Comparison of ENCODE assay signal across 8 cellular contexts in the genomic region with DNA sequence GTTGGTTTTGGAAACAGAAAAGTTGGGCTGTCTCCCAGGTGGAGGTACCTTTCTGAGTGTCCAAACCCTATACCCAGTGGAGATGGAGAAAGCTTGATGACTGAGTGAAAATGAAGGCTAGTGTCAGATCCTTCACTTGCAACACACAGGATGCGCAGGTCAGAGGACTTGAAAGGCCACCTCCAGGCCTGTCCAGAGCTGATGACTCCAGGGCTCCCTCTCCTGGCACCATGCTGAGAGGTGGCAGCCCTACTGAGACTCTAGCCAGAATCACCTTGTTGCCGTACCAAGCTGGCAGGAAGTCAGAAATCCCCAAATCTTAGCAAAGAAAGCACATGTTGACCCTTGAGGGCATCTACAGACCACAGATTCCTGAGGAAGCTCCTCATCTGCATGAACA. TPM values are rescaled to one million over a fixed set of nuclear protein-coding genes. Genes with fewer than 3 reads are reported as not detected.
DNase-seq lines count a peak whose midpoint lies in the region; ATAC-seq and TF ChIP-seq lines count a peak whose summit lies in the region.

No MANE protein-coding gene starts in this region.

- POLR2A ChIA-PET in PC-9 (lab: Charles Lee; ENCODE audit: unreplicated experiment) = no interaction called here

- H2AFZ ChIP-seq in PC-9 = no peak overlapping the region

- no TSS peak for BruUV-seq in PC-9 (replicated peaks; lab: Mats Ljungman, UMichigan)

- CTCF ChIA-PET in PC-9 (lab: Charles Lee) = interaction anchor here (0.5 to 1.1 kb wide), 6 partner anchors 9 to 186 kb away, joined by 3 to 5 read pairs (median 3); no protein-coding TSS in a partner anchor

- no peaks in the 10 kb centered on the region for H4K20me1 ChIP-seq in PC-9 (ENCODE audit: insufficient read depth)

- no peaks in the 10 kb centered on the region for H3F3A ChIP-seq in PC-9 (ENCODE audit: insufficient read depth, low read depth)

- no peaks in the 10 kb centered on the region for H3K4me1 ChIP-seq in right cardiac atrium (ENCODE audit: control insufficient read depth, insufficient read depth, low read length)
- peaks cover 11% of the 10 kb centered on the region for H3K4me1 ChIP-seq in PC-9 (replicated peaks; ENCODE audit: insufficient read depth)
- no peaks in the 10 kb centered on the region for H3K4me1 ChIP-seq in testis

- no peak for ATAC-seq in Right ventricle myocardium inferior
- no peak for ATAC-seq in right cardiac atrium

- no peaks in the 10 kb centered on the region for H3K9me3 ChIP-seq in right cardiac atrium (ENCODE audit: control insufficient read depth, low read length)
- no peaks in the 10 kb centered on the region for H3K9me3 ChIP-seq in PC-9 (ENCODE audit: insufficient read depth, low read depth)
- no peaks in the 10 kb centered on the region for H3K9me3 ChIP-seq in testis

- H3K4me3 ChIP-seq in right cardiac atrium (ENCODE audit: low read length) (no peak overlapping the region), PC-9 (no peak overlapping the region), epithelial cell of proximal tubule (ENCODE audit: low read depth, low read length) (no peak overlapping the region), testis (no peak overlapping the region)

- WGBS in right cardiac atrium = 59% methylated on average over 2 of the region's 2 CpGs
- WGBS in testis, 2 donors = 75 to 86% methylated on average over 2 of the region's 2 CpGs

- no peak for TF ChIP-seq POLR2A in testis (IDR thresholded peaks at IDR 0.05)

- no peaks in the 10 kb centered on the region for H3K79me2 ChIP-seq in PC-9 (ENCODE audit: low read depth)

- intact Hi-C loops in Right ventricle myocardium inferior (cut with DNase I) = loop anchor here (2.0 kb wide), 1 partner anchor 190 kb away; no protein-coding TSS in a partner anchor
- intact Hi-C loops in right cardiac atrium (cut with DNase I) = loop anchor here in 2 of 4 donors (10.0 kb wide), 1 partner anchor 190 kb away; no protein-coding TSS in a partner anchor
- intact Hi-C loops in PC-9 (cut with micrococcal nuclease; ENCODE audit: unreplicated experiment) = loop anchor here (2.0 kb wide), 1 partner anchor 184 kb away; the partner anchor contains the start of gene EFCAB14
- intact Hi-C loops in testis (cut with DNase I; ENCODE audit: low total_unique reads) = no loop called here

- H3K4me2 ChIP-seq in PC-9 = no peak overlapping the region

- DNase-seq in Right ventricle myocardium inferior (ENCODE audit: missing footprints) (peak; percentile 7), right cardiac atrium (no peak), PC-9 (peak; percentile 39 to 65), epithelial cell of proximal tubule (ENCODE audit: low read depth) (no peak), testis (peak; percentile 65), NCI-H2107 treated with DMSO at 0.1 percent for 48 hours (lab: John Stamatoyannopoulos, UW; ENCODE audit: unreplicated experiment) (no peak), D341Med (ENCODE audit: low spot score) (no peak), GM19240 (ENCODE audit: insufficient read length, low spot score) (no peak)

- no peaks in the 10 kb centered on the region for H3K36me3 ChIP-seq in PC-9 (ENCODE audit: low read depth)
- H3K36me3 ChIP-seq in testis (ENCODE audit: low read depth, missing control alignments) = no peaks in the 10 kb centered on the region

- H3K9me2 ChIP-seq in PC-9 (ENCODE audit: insufficient read depth) = no peaks in the 10 kb centered on the region

- peak; percentile 67 for TF ChIP-seq CTCF in PC-9 (conservative IDR thresholded peaks at IDR 0.05)
- peak; percentile 77 for TF ChIP-seq CTCF in epithelial cell of proximal tubule (conservative IDR thresholded peaks at IDR 0.05; ENCODE audit: low read depth, low read length)
- TF ChIP-seq CTCF in testis (IDR thresholded peaks at IDR 0.05) = peak in 1 of 3 experiments; percentile 11

- H3K27me3 ChIP-seq in right cardiac atrium (ENCODE audit: control insufficient read depth, insufficient read depth) = no peaks in the 10 kb centered on the region
- peaks cover 7% of the 10 kb centered on the region for H3K27me3 ChIP-seq in PC-9 (ENCODE audit: insufficient read depth, low read depth)
- H3K27me3 ChIP-seq in testis = no peaks in the 10 kb centered on the region

- H3K27ac ChIP-seq in right cardiac atrium (ENCODE audit: low read length) = no peak overlapping the region
- no peak overlapping the region for H3K27ac ChIP-seq in PC-9
- no peak overlapping the region for H3K27ac ChIP-seq in testis

RNA-seq across cellular contexts. Expression of gene KNCN, which starts 16.4 kb away (rescaled TPM):
- not detected for total RNA-seq in Right ventricle myocardium inferior
- total RNA-seq in right cardiac atrium = not detected
- not detected for polyA plus RNA-seq in right cardiac atrium
- not detected in 2 replicates for total RNA-seq in PC-9 (2021)
- total RNA-seq in epithelial cell of proximal tubule = not detected in 2 replicates
- under 1 TPM; 0.43 to 0.47 TPM for total RNA-seq in testis
- polyA plus RNA-seq in testis (ENCODE audit: insufficient read depth, low read depth, low replicate concordance) = 4.0 TPM

RNA-seq across cellular contexts. Expression of gene DMBX1, which starts 45.4 kb away (rescaled TPM):
- not detected for total RNA-seq in Right ventricle myocardium inferior
- not detected for total RNA-seq in right cardiac atrium
- not detected for polyA plus RNA-seq in right cardiac atrium
- 0.79 and 1.0 TPM in 2 replicates for total RNA-seq in PC-9 (2021)
- total RNA-seq in epithelial cell of proximal tubule = not detected in 2 replicates
- 1 to 10 TPM; 1.7 to 2.0 TPM for total RNA-seq in testis
- polyA plus RNA-seq in testis (ENCODE audit: insufficient read depth, low read depth, low replicate concordance) = 1.1 TPM

Comparison
In these comparisons a context has a peak if more than half of its experiments do, and no peak if none do; other contexts are left out.
1. DNase-seq: peak in Right ventricle myocardium inferior (single experiment), PC-9 (2 of 2) and testis (single experiment); none in right cardiac atrium (0 of 3), epithelial cell of proximal tubule (single experiment), NCI-H2107 treated with DMSO at 0.1 percent for 48 hours (single experiment), D341Med (single experiment) and GM19240 (single experiment).